1 cellular context compared by ENCODE assay signal in genomic region chr1:44819594-44820327, GRCh38.
TF ChIP-seq lines count a peak whose summit lies in the region.

No MANE protein-coding gene starts in this region.

TF ChIP-seq in SK-N-SH, 30 proteins besides CTCF, POLR2A, EP300 and RAD21 (continued from another document):
- peak; percentile 79 for TF ChIP-seq TEAD4 (IDR thresholded peaks at IDR 0.05; ENCODE audit: borderline replicate concordance, insufficient read depth)
- no peak for TF ChIP-seq FOXJ3 (CRISPR knock-in tag; IDR thresholded peaks at IDR 0.05)
- TF ChIP-seq FOSL2 (IDR thresholded peaks at IDR 0.05; ENCODE audit: borderline replicate concordance, low read depth): peak; percentile 6; the same call in 1 of the 2 replicates
- peak; percentile 47 for TF ChIP-seq TCF12 (IDR thresholded peaks at IDR 0.05)
- peak; percentile 62 for TF ChIP-seq PBX3 (IDR thresholded peaks at IDR 0.05)
- TF ChIP-seq SMC3 (IDR thresholded peaks at IDR 0.05; ENCODE audit: low read depth, low read length): no peak
- TF ChIP-seq MAX (IDR thresholded peaks at IDR 0.05; ENCODE audit: low read depth): peak; percentile 56; the same call in 1 of the 2 replicates
- TF ChIP-seq EZH2phosphoT487 (IDR thresholded peaks at IDR 0.05; ENCODE audit: borderline replicate concordance, low read depth): no peak
- peak; percentile 100 for TF ChIP-seq POLR2AphosphoS5 (IDR thresholded peaks at IDR 0.05; ENCODE audit: low read depth, low read length)
- no peak for TF ChIP-seq RFX5 (IDR thresholded peaks at IDR 0.05; ENCODE audit: low read length)
- TF ChIP-seq NRF1 (IDR thresholded peaks at IDR 0.05; ENCODE audit: low read depth, low read length): no peak
- TF ChIP-seq NFIC (IDR thresholded peaks at IDR 0.05; ENCODE audit: borderline replicate concordance): peak; percentile 19; the same call in 1 of the 2 replicates
- TF ChIP-seq MEF2A (IDR thresholded peaks at IDR 0.05; ENCODE audit: borderline replicate concordance, low read depth): peak; percentile 37; the same call in 1 of the 2 replicates
- TF ChIP-seq USF2 (IDR thresholded peaks at IDR 0.05; ENCODE audit: borderline replicate concordance, low read depth, low read length): no peak
- 0 out of 2 replicates have a peak, but pooled peaks have one; percentile 29 for TF ChIP-seq RXRA (IDR thresholded peaks at IDR 0.05; ENCODE audit: borderline replicate concordance, low read depth)
- peak; percentile 60; the same call in 1 of the 2 replicates for TF ChIP-seq TAF1 (IDR thresholded peaks at IDR 0.05; ENCODE audit: borderline replicate concordance, low read depth, low read length)
- peak; percentile 61 for TF ChIP-seq JUND (IDR thresholded peaks at IDR 0.05)
- TF ChIP-seq GABPA (IDR thresholded peaks at IDR 0.05; ENCODE audit: low read depth): 0 out of 2 replicates have a peak, but pooled peaks have one; percentile 35
- peak; percentile 82 for TF ChIP-seq ZBTB33 (IDR thresholded peaks at IDR 0.05; ENCODE audit: borderline replicate concordance, low read depth)
- TF ChIP-seq RCOR1 (IDR thresholded peaks at IDR 0.05; ENCODE audit: low read length): no peak; the same call in 1 of the 2 replicates
- TF ChIP-seq CHD2 (IDR thresholded peaks at IDR 0.05; ENCODE audit: low read length, partially characterized antibody): no peak
- TF ChIP-seq IRF3 (IDR thresholded peaks at IDR 0.05; ENCODE audit: low read depth, low read length): no peak
- 0 out of 2 replicates have a peak, but pooled peaks have one; percentile 22 for TF ChIP-seq REST (IDR thresholded peaks at IDR 0.05; ENCODE audit: low read depth, low read length)
TF ChIP-seq in SK-N-SH: peak in this region for 16.
